In the genomic region with DNA sequence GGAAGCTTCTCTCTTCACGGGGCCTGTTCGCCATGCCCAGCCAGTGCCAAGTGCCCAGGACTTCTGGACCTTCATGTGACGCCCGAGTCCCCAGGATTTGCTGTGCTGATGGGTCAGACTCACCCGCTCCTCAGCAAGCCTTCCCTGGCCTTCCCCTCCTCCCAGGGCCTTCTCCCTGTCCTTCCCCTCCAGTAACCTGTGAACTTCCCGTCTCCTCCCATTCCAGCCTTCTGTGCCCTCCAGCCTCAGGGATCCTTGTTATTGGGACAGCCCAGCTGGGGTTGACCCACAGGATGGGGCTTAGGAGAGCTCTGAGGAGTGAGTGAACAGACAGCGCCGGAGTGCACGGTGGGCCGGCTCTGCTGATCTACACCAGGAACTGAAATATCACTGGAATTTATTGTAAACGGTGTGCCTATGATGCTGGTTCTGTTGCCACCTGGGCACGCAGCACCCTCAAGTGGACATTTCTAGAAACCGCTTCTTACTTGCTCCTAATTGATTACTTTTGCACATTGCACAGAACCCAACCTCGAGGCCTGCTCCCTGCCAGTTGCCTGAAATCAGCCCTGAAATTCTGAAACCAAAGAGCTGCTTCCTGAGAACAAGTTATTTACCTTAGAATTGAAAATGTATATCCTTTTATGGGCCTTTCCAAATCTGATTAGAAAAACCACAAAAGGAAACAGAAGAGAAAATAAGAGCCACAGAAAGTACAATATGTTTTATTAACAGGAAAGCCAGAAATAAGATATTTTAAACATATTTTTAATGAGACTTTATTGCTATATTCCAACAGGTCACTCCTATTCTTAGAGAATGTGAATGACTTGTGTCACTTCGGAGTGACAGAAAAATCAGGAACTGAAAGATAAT, we compare ENCODE assay signal across 1 cellular context.
TF ChIP-seq lines count a peak whose summit lies in the region.

No MANE protein-coding gene starts in this region.

TF ChIP-seq in HepG2, 621 proteins besides CTCF, POLR2A, EP300 and RAD21:
- TF ChIP-seq, protein P1, sequence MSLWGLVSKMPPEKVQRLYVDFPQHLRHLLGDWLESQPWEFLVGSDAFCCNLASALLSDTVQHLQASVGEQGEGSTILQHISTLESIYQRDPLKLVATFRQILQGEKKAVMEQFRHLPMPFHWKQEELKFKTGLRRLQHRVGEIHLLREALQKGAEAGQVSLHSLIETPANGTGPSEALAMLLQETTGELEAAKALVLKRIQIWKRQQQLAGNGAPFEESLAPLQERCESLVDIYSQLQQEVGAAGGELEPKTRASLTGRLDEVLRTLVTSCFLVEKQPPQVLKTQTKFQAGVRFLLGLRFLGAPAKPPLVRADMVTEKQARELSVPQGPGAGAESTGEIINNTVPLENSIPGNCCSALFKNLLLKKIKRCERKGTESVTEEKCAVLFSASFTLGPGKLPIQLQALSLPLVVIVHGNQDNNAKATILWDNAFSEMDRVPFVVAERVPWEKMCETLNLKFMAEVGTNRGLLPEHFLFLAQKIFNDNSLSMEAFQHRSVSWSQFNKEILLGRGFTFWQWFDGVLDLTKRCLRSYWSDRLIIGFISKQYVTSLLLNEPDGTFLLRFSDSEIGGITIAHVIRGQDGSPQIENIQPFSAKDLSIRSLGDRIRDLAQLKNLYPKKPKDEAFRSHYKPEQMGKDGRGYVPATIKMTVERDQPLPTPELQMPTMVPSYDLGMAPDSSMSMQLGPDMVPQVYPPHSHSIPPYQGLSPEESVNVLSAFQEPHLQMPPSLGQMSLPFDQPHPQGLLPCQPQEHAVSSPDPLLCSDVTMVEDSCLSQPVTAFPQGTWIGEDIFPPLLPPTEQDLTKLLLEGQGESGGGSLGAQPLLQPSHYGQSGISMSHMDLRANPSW (CRISPR knock-in tag; IDR thresholded peaks at IDR 0.05; ENCODE audit: borderline replicate concordance), result no peak
- TF ChIP-seq JUNB (CRISPR knock-in tag; IDR thresholded peaks at IDR 0.05; ENCODE audit: borderline replicate concordance) (no peak), ELF3 (CRISPR knock-in tag; IDR thresholded peaks at IDR 0.05) (no peak), SMC3 (IDR thresholded peaks at IDR 0.05; ENCODE audit: low read length) (peak; percentile 35; the same call in 1 of the 2 replicates), STAG1 (CRISPR knock-in tag; IDR thresholded peaks at IDR 0.05) (peak; percentile 67), ZBTB39 (CRISPR knock-in tag; IDR thresholded peaks at IDR 0.05) (peak; percentile 53; the same call in 1 of the 2 replicates), XRCC5 (optimal IDR thresholded peaks at IDR 0.05; ENCODE audit: low read length) (peak; percentile 22)
- TF ChIP-seq, protein P2, sequence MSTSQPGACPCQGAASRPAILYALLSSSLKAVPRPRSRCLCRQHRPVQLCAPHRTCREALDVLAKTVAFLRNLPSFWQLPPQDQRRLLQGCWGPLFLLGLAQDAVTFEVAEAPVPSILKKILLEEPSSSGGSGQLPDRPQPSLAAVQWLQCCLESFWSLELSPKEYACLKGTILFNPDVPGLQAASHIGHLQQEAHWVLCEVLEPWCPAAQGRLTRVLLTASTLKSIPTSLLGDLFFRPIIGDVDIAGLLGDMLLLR (CRISPR knock-in tag; IDR thresholded peaks at IDR 0.05), result no peak
